Comparison of ENCODE assay signal across 1 cellular context in genomic region chr2:186009341-186009740, GRCh38.
TF ChIP-seq lines count a peak whose summit lies in the region.

No MANE protein-coding gene starts in this region.

TF ChIP-seq in GM23338, 12 proteins besides CTCF, POLR2A, EP300 and RAD21 (continued from another document):
- TF ChIP-seq ZNF462 (CRISPR knock-in tag; IDR thresholded peaks at IDR 0.05): 0 out of 2 replicates have a peak, but pooled peaks have one; percentile 36
